In the genomic region with DNA sequence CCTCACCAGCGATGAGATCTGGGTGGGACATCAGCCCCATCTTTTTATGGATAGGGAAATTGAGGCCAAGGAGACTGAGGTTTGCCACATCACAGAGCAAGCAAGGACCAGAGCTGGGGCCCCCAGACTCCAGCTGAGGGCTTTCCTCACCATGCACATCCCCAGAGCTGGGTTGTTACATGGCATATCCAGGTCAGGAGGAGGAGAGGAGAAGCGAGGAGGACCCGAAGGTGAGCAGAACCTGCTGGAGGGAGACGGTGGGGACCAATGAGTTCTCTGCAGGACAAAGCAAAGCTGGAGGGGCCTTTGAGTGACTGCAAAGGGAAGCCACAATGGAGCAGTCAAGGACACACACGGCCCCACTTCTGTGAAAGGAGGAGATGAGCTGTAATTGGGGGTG, we compare ENCODE assay signal across 23 cellular contexts.
"Had no signal": no experiment of that assay in that cellular context is flagged by ENCODE, and none has a peak within 500 bp of the region (broad histone marks: within the 10 kb centered on the region; RNA-seq: fewer than 3 reads in every experiment).

No MANE protein-coding gene starts in this region.

- DNase-seq: activated CD4-positive, alpha-beta T cell treated with anti-CD3 and anti-CD28 coated beads, Interleukin-2, amount 10 ng/mL, durations not matched to agents 7 days and 5 days; activated CD4-positive, alpha-beta T cell treated with anti-CD3 and anti-CD28 coated beads, Interleukin-2, amount 50 U/mL, for 48 hours; activated CD8-positive, alpha-beta memory T cell treated with anti-CD3 and anti-CD28 coated beads, Interleukin-2, amount 50 U/mL, for 48 hours; activated CD8-positive, alpha-beta T cell treated with anti-CD3 and anti-CD28 coated beads, Interleukin-2, amount 10 ng/mL, durations not matched to agents 7 days and 5 days; activated effector memory CD4-positive, alpha-beta T cell treated with Interleukin-2 at 50 U/mL for 16 hours; activated naive CD4-positive, alpha-beta T cell treated with anti-CD3 and anti-CD28 coated beads, Interleukin-2, amount 10 ng/mL, durations not matched to agents 7 days and 5 days; activated naive CD8-positive, alpha-beta T cell treated with anti-CD3 and anti-CD28 coated beads, Interleukin-2, amount 50 U/mL, for 24 hours; activated T-cell treated with anti-CD3 and anti-CD28 coated beads, Interleukin-2, amount 50 U/mL, for 48 hours; amniotic stem cell; brain microvascular endothelial cell; central memory CD4-positive, alpha-beta T cell; Kasumi-1; KBM-7; NCI-H1048; NCI-H1105 treated with DMSO at 0.1 percent for 48 hours; NCI-H1436; NCI-H1930; NCI-H2081 treated with DMSO at 0.1 percent for 48 hours; NCI-H524 treated with DMSO at 0.1 percent for 48 hours; Right ventricle myocardium superior; T1000 had no signal

- H3K4me1 Mint-ChIP-seq: activated CD4-positive, alpha-beta T cell treated with anti-CD3 and anti-CD28 coated beads, Interleukin-2, amount 10 ng/mL, durations not matched to agents 7 days and 5 days; activated naive CD4-positive, alpha-beta T cell treated with anti-CD3 and anti-CD28 coated beads, Interleukin-2, amount 10 ng/mL, durations not matched to agents 7 days and 5 days; activated naive CD8-positive, alpha-beta T cell treated with anti-CD3 and anti-CD28 coated beads, Interleukin-2, amount 50 U/mL, for 24 hours had no signal

- H3K4me3 Mint-ChIP-seq: activated CD4-positive, alpha-beta T cell treated with anti-CD3 and anti-CD28 coated beads, Interleukin-2, amount 10 ng/mL, durations not matched to agents 7 days and 5 days; activated CD8-positive, alpha-beta T cell treated with anti-CD3 and anti-CD28 coated beads, Interleukin-2, amount 10 ng/mL, durations not matched to agents 7 days and 5 days; activated naive CD4-positive, alpha-beta T cell treated with anti-CD3 and anti-CD28 coated beads, Interleukin-2, amount 10 ng/mL, durations not matched to agents 7 days and 5 days; activated naive CD8-positive, alpha-beta T cell; activated naive CD8-positive, alpha-beta T cell treated with anti-CD3 and anti-CD28 coated beads, Interleukin-2, amount 50 U/mL, for 24 hours had no signal

- H3K4me3 ChIP-seq: MG63 had no signal

- H3K9me3 Mint-ChIP-seq: activated CD4-positive, alpha-beta T cell treated with anti-CD3 and anti-CD28 coated beads, Interleukin-2, amount 10 ng/mL, durations not matched to agents 7 days and 5 days; activated naive CD4-positive, alpha-beta T cell treated with anti-CD3 and anti-CD28 coated beads, Interleukin-2, amount 10 ng/mL, durations not matched to agents 7 days and 5 days; activated naive CD8-positive, alpha-beta T cell treated with anti-CD3 and anti-CD28 coated beads, Interleukin-2, amount 50 U/mL, for 24 hours had no signal

- H3K27ac Mint-ChIP-seq: activated CD4-positive, alpha-beta T cell treated with anti-CD3 and anti-CD28 coated beads, Interleukin-2, amount 10 ng/mL, durations not matched to agents 7 days and 5 days; activated CD8-positive, alpha-beta T cell treated with anti-CD3 and anti-CD28 coated beads, Interleukin-2, amount 10 ng/mL, durations not matched to agents 7 days and 5 days; activated naive CD4-positive, alpha-beta T cell treated with anti-CD3 and anti-CD28 coated beads, Interleukin-2, amount 10 ng/mL, durations not matched to agents 7 days and 5 days; activated naive CD8-positive, alpha-beta T cell; activated naive CD8-positive, alpha-beta T cell treated with anti-CD3 and anti-CD28 coated beads, Interleukin-2, amount 50 U/mL, for 24 hours had no signal

- H3K36me3 ChIP-seq: brain microvascular endothelial cell, MG63 had no signal

- ATAC-seq: activated CD8-positive, alpha-beta T cell treated with anti-CD3 and anti-CD28 coated beads, Interleukin-2, amount 10 ng/mL, durations not matched to agents 7 days and 5 days; activated naive CD8-positive, alpha-beta T cell treated with anti-CD3 and anti-CD28 coated beads, Interleukin-2, amount 50 U/mL, for 24 hours had no signal

- H3K27me3 ChIP-seq: brain microvascular endothelial cell, MG63 had no signal

- H3K9me3 ChIP-seq: MG63 had no signal

- H3K27ac ChIP-seq: brain microvascular endothelial cell had no signal

- H3K36me3 Mint-ChIP-seq: activated naive CD4-positive, alpha-beta T cell treated with anti-CD3 and anti-CD28 coated beads, Interleukin-2, amount 10 ng/mL, durations not matched to agents 7 days and 5 days; activated naive CD8-positive, alpha-beta T cell had no signal
